Comparison of ENCODE assay signal across 8 cellular contexts in the genomic region with DNA sequence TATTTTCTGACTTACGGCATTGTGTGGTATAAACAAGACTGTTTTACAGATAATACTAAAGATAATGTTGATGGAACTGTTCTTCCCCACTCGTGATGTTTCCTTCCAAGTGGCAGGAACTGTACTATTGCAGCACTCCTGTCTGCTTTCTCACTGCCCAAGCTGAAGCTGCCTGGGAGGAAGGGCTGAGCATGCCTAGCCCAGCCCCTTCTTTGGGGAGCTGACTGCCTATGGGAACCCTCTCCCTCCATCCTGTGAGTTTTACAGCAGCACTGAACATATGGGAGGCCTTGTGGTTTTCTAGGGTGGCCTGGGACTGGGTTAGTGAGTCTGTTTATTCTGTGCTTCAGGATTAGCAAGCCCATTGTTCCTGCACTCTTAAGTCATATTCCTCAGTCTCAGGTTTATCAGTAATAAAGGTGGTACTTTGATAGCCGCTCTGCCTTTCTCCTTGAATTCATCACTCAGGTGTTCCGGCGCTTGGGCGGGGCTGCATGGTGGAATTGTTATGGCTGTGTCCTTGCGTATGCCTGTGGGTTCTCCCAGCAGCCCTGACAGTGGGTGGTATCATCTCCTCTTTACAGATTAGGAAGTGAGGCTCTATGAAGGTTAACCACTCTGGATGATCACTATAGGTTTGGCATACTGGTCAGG.
A peak's percentile ranks its signal among the peaks of the same experiment; 100 is the strongest.
DNase-seq lines count a peak whose midpoint lies in the region; ATAC-seq lines count a peak whose summit lies in the region.

No MANE protein-coding gene starts in this region.

- no peaks in the 10 kb centered on the region for H3K27me3 ChIP-seq in HUES64 (ENCODE audit: insufficient read depth, low read length)
- no peaks in the 10 kb centered on the region for H3K27me3 ChIP-seq in adipocyte (replicated peaks; ENCODE audit: control insufficient read depth, insufficient read depth, low read length)
- no peaks in the 10 kb centered on the region for H3K27me3 ChIP-seq in stomach smooth muscle (ENCODE audit: control insufficient read depth in 1 of 2, insufficient read depth in 2 of 2, low read length in 2 of 2)

- DNase-seq in C1 segment of cervical spinal cord (lab: John Stamatoyannopoulos, UW) (peak in 8 of 14 donors; percentile 2 to 27 (median 10)), adipocyte (ENCODE audit: low read depth) (peak; percentile 76), iPS DF 19.7 (ENCODE audit: low read depth, low spot score) (peak; percentile 15), NCI-H1930 (lab: John Stamatoyannopoulos, UW) (no peak)
- DNase-seq in activated CD4-positive, CD25-positive, alpha-beta regulatory T cell treated with anti-CD3 and anti-CD28 coated beads, Interleukin-2, amount 50 U/mL, for 72 hours, result no peak

- H3K9ac ChIP-seq in HUES64 (ENCODE audit: low read depth, low read length), result no peak overlapping the region
- H3K9ac ChIP-seq in adipocyte (ENCODE audit: low read length), result peak overlapping the region; percentile 77
- H3K9ac ChIP-seq in stomach smooth muscle (ENCODE audit: low read length in 2 of 2), result peak overlapping the region; percentile 22 to 46

- H3K4me3 ChIP-seq in HUES64 (ENCODE audit: low read length) (peak overlapping the region; percentile 20; the same call in 1 of the 2 replicates), adipocyte (ENCODE audit: low read length) (peak overlapping the region; percentile 75), stomach smooth muscle (ENCODE audit: low read length in 2 of 2) (peak overlapping the region; percentile 33 to 54)

- no peak overlapping the region for H3K27ac ChIP-seq in HUES64 (ENCODE audit: low read depth, low read length)
- no peak overlapping the region for H3K27ac ChIP-seq in stomach smooth muscle (ENCODE audit: low read length)

- H3K36me3 ChIP-seq in HUES64 (ENCODE audit: insufficient read depth, low read length) (no peaks in the 10 kb centered on the region), adipocyte (ENCODE audit: control insufficient read depth, insufficient read depth, low read length, severe bottlenecking) (peaks cover 21% of the 10 kb centered on the region), stomach smooth muscle (ENCODE audit: control insufficient read depth in 2 of 2, insufficient read depth in 2 of 2, low read length in 2 of 2) (peaks cover 0 to 6% of the 10 kb centered on the region in 2 donors)

- H3K9me3 ChIP-seq in HUES64 (ENCODE audit: insufficient read depth, low read depth, low read length) (no peaks in the 10 kb centered on the region), adipocyte (ENCODE audit: control insufficient read depth, low read length) (no peaks in the 10 kb centered on the region), stomach smooth muscle (ENCODE audit: control insufficient read depth in 2 of 2, low read length in 2 of 2) (no peaks in the 10 kb centered on the region)

- H3K4me1 ChIP-seq in HUES64 (ENCODE audit: insufficient read depth, low read length) (no peaks in the 10 kb centered on the region), adipocyte (ENCODE audit: control insufficient read depth, insufficient read depth, low read length) (peaks cover 24% of the 10 kb centered on the region), stomach smooth muscle (ENCODE audit: control insufficient read depth, insufficient read depth, low read length) (peaks cover 5% of the 10 kb centered on the region)

- ATAC-seq in HG03521 (IDR thresholded peaks at IDR 0.05; ENCODE audit: unreplicated experiment), result no peak

- 87% methylated on average over 7 of the region's 7 CpGs for WGBS in HUES64

Comparison
In these comparisons a context has a peak if more than half of its experiments do, and no peak if none do; other contexts are left out.
1. DNase-seq: peak in C1 segment of cervical spinal cord (8 of 14), adipocyte (single experiment) and iPS DF 19.7 (single experiment); none in activated CD4-positive, CD25-positive, alpha-beta regulatory T cell treated with anti-CD3 and anti-CD28 coated beads, Interleukin-2, amount 50 U/mL, for 72 hours (single experiment) and NCI-H1930 (0 of 2).
2. H3K4me3 ChIP-seq: peak in every context shown above with its lines; median percentile 75 in adipocyte; 44 in stomach smooth muscle; 20 in HUES64.